Comparison of ENCODE assay signal across 8 cellular contexts in the genomic region with DNA sequence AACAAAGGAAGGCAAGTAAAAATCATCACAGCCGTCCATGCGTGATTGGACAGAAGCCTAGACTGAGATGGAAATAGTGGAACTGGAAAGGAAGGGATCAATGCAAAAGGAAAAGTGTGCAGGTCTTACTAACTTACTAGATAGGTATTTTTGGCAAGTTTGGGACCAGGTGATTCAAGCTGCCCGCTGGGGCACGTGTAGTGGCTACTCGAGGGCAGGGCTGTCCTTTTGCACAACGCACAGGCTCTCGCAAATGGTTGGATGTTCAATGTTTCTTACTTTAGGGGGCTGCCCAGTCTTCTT. TPM values are rescaled to one million over a fixed set of nuclear protein-coding genes. Genes with fewer than 3 reads are reported as not detected.
DNase-seq lines count a peak whose midpoint lies in the region; ATAC-seq and TF ChIP-seq lines count a peak whose summit lies in the region.

No MANE protein-coding gene starts in this region.

- TF ChIP-seq POLR2A in Peyer's patch (IDR thresholded peaks at IDR 0.05): no peak

- H3K4me1 ChIP-seq in Peyer's patch (peaks cover 0 to 6% (median 2%) of the 10 kb centered on the region in 4 donors), psoas muscle (peaks cover 9% of the 10 kb centered on the region)

- DNase-seq in GM12865 (ENCODE audit: low read depth) (no peak), Peyer's patch (no peak), epithelial cell of proximal tubule (ENCODE audit: low read depth) (no peak), psoas muscle (no peak), NCI-H1092 (lab: John Stamatoyannopoulos, UW) (no peak), AG08396 (ENCODE audit: low spot score) (no peak)

- no peaks in the 10 kb centered on the region for H3K27me3 ChIP-seq in Peyer's patch
- H3K27me3 ChIP-seq in psoas muscle (ENCODE audit: insufficient read depth in 3 of 3, low read length in 2 of 3): no peaks in the 10 kb centered on the region

- H3K27ac ChIP-seq in Peyer's patch (peak overlapping the region; percentile 76 to 89 (median 78)), psoas muscle (peak overlapping the region; percentile 85)

- WGBS in psoas muscle, 3 donors: 66 to 69% (median 68%) methylated on average over 7 of the region's 7 CpGs

- ATAC-seq in psoas muscle (no peak), HG03342 (IDR thresholded peaks at IDR 0.05; ENCODE audit: unreplicated experiment) (no peak), GM18511 (IDR thresholded peaks at IDR 0.05; ENCODE audit: unreplicated experiment) (no peak)

- H3K4me3 ChIP-seq in GM12865 (ENCODE audit: low read depth, low read length) (peak overlapping the region; percentile 91), Peyer's patch (peak overlapping the region; percentile 79 to 91 (median 80)), epithelial cell of proximal tubule (ENCODE audit: low read depth, low read length) (peak overlapping the region; percentile 96), psoas muscle (peak overlapping the region; percentile 90)

- TF ChIP-seq CTCF in GM12865 (IDR thresholded peaks at IDR 0.05; ENCODE audit: insufficient read depth, low read depth, low read length, missing control alignments): no peak
- TF ChIP-seq CTCF in Peyer's patch (IDR thresholded peaks at IDR 0.05): no peak
- TF ChIP-seq CTCF in epithelial cell of proximal tubule (conservative IDR thresholded peaks at IDR 0.05; ENCODE audit: low read depth, low read length): no peak
- TF ChIP-seq CTCF in psoas muscle (IDR thresholded peaks at IDR 0.05): no peak

- H3K9me3 ChIP-seq in Peyer's patch (no peaks in the 10 kb centered on the region), psoas muscle (no peaks in the 10 kb centered on the region)

- intact Hi-C loops in psoas muscle (cut with DNase I): no loop called here

- peaks cover 0 to 11% (median 0%) of the 10 kb centered on the region in 3 donors for H3K36me3 ChIP-seq in Peyer's patch
- peaks cover 0 to 11% of the 10 kb centered on the region in 2 donors for H3K36me3 ChIP-seq in psoas muscle (ENCODE audit: insufficient read depth in 1 of 2, low read depth in 1 of 2)

RNA-seq across cellular contexts. Expression of gene ALG6, which starts 0.6 kb away (rescaled TPM):
- 10 to 100 TPM; 10.8 to 46.2 (median 20.7) TPM for total RNA-seq in Peyer's patch
- 7.8 and 15.2 TPM in 2 replicates for total RNA-seq in epithelial cell of proximal tubule
- total RNA-seq in psoas muscle: 1 to 10 TPM; 3.3 to 4.9 (median 4.2) TPM
- polyA plus RNA-seq in psoas muscle: 1 to 10 TPM; 3.5 to 6.9 (median 6.9) TPM

RNA-seq across cellular contexts. Expression of gene FOXD3, which starts 44.5 kb away (rescaled TPM):
- total RNA-seq in Peyer's patch: not detected
- not detected in 2 replicates for total RNA-seq in epithelial cell of proximal tubule
- 1 to 10 TPM in 1 of 4 donors, under 1 TPM in 3; 0.56 to 1.2 (median 0.77) TPM for total RNA-seq in psoas muscle
- under 1 TPM; 0.13 to 0.48 (median 0.24) TPM for polyA plus RNA-seq in psoas muscle
